In genomic region chr11:95014184-95014821, GRCh38 we compare ENCODE assay signal across 22 cellular contexts. TPM values are rescaled to one million over a fixed set of nuclear protein-coding genes. Genes with fewer than 3 reads are reported as not detected.
DNase-seq lines count a peak whose midpoint lies in the region; ATAC-seq, FAIRE-seq and TF ChIP-seq lines count a peak whose summit lies in the region.
"Had no signal": no experiment of that assay in that cellular context is flagged by ENCODE, and none has a peak within 500 bp of the region (broad histone marks: within the 10 kb centered on the region; RNA-seq: fewer than 3 reads in every experiment).

No MANE protein-coding gene starts in this region.

- no peak overlapping the region for H3K9ac ChIP-seq in K562 (ENCODE audit: insufficient read depth in 1 of 2, low read depth in 2 of 2, low read length in 2 of 2)
- H3K9ac ChIP-seq: GM23248 had no signal

- no peak overlapping the region for H2AFZ ChIP-seq in K562 (ENCODE audit: low read depth, low read length)
- H2AFZ ChIP-seq: GM23248 had no signal

- H3K4me3 ChIP-seq in K562 (no peak overlapping the region), pancreas (no peak overlapping the region)
- H3K4me3 ChIP-seq: GM23248 had no signal

- H3K9me1 ChIP-seq in K562 (ENCODE audit: control insufficient read depth, insufficient read depth, low read length), result no peaks in the 10 kb centered on the region

- TF ChIP-seq CTCF in K562 (IDR thresholded peaks at IDR 0.05 in 2 of 3, conservative IDR thresholded peaks at IDR 0.05 in 1 of 3; ENCODE audit: insufficient read depth in 2 of 3, low read depth in 1 of 3, low read length in 3 of 3) (no peak), pancreas (IDR thresholded peaks at IDR 0.05) (no peak)

- no TSS peak for BruUV-seq in K562 (replicated peaks; lab: Mats Ljungman, UMichigan)

- TF ChIP-seq EP300 in K562 (IDR thresholded peaks at IDR 0.05; ENCODE audit: low read length), result no peak

- ATAC-seq in K562 (peak; percentile 47; the same call in 2 of the 3 replicates), pancreas (peak; percentile 70 to 100 (median 88))

- POLR2A ChIA-PET in K562 (lab: Yijun Ruan, JAX), result interaction anchor here (0.8 to 1.1 kb wide), 2 partner anchors 10 to 446 kb away, joined by 3 read pairs; no protein-coding TSS in a partner anchor

- no peaks in the 10 kb centered on the region for H3K79me2 ChIP-seq in K562 (ENCODE audit: control insufficient read depth, insufficient read depth, low read length)

- no peak for TF ChIP-seq RAD21 in K562 (CRISPR knock-in tag; conservative IDR thresholded peaks at IDR 0.05 in 1 of 2, IDR thresholded peaks at IDR 0.05 in 1 of 2)

- WGBS in K562 (ENCODE audit: insufficient coverage, low coverage, missing lambda C conversion rate), result 9% methylated on average over 12 of the region's 12 CpGs
- 66 to 70% methylated on average over 12 of the region's 12 CpGs for WGBS in pancreas, 2 donors

- intact Hi-C loops in K562 (cut with micrococcal nuclease) (no loop called here), pancreas (cut with DNase I) (no loop called here)

- DNase-seq in K562 (ENCODE audit: extremely low read depth in 1 of 4, low spot score in 3 of 4) (no peak), cerebellar nuclear complex (lab: John Stamatoyannopoulos, UW) (peak; percentile 22 to 28), pancreas (peak in 5 of 6 donors; percentile 17 to 63 (median 56)), amygdala (lab: John Stamatoyannopoulos, UW) (no peak)
- DNase-seq in activated CD4-positive, alpha-beta T cell treated with anti-CD3 and anti-CD28 coated beads, Interleukin-2, amount 50 U/mL, for 4 hours, result no peak
- DNase-seq: ACHN; BE2C; CD4-positive, CD25-positive, alpha-beta regulatory T cell; CD8-positive, alpha-beta memory T cell; COR-L47; DMS 273 treated with DMSO at 0.1 percent for 48 hours; DMS53; DND-41; GDM1; GM23248; HCEC 1CT; KG1 had no signal

- in situ Hi-C loops in K562 (cut with MboI), result no loop called here

- H3K27me3 ChIP-seq in K562 (ENCODE audit: control insufficient read depth in 2 of 2, insufficient read depth in 2 of 2, low read length in 2 of 2) (peaks cover 0 to 16% of the 10 kb centered on the region in 2 experiments; a peak in 2 of 5 replicates), pancreas (no peaks in the 10 kb centered on the region)
- H3K27me3 ChIP-seq: BE2C had no signal

- H3K4me2 ChIP-seq in K562 (ENCODE audit: insufficient read depth, low read length), result no peak overlapping the region

- H3K27ac ChIP-seq in K562 (ENCODE audit: extremely low read depth, low read depth, low read length), result no peak overlapping the region
- H3K27ac ChIP-seq in pancreas, result no peak overlapping the region
- H3K27ac ChIP-seq: GM23248 had no signal

- TF ChIP-seq POLR2A in K562 (conservative IDR thresholded peaks at IDR 0.05), result no peak

- no peaks in the 10 kb centered on the region for H3K9me3 ChIP-seq in K562 (replicated peaks; ENCODE audit: control insufficient read depth, insufficient read depth, low read depth, low read length)
- H3K9me3 ChIP-seq in pancreas, result no peaks in the 10 kb centered on the region
- H3K9me3 ChIP-seq: BE2C had no signal

- FAIRE-seq in K562 (lab: Jason Lieb, UNC) (no peak), pancreas (lab: Jason Lieb, UNC) (no peak)
- FAIRE-seq: A204.1, GM12892, GM18507, H54 had no signal

- no peaks in the 10 kb centered on the region for H3K36me3 ChIP-seq in K562 (ENCODE audit: control insufficient read depth, insufficient read depth, low read length)
- no peaks in the 10 kb centered on the region for H3K36me3 ChIP-seq in pancreas
- H3K36me3 ChIP-seq: BE2C had no signal

- CTCF ChIA-PET in K562 (lab: Yijun Ruan, JAX; ENCODE audit: low intra/inter-chr PET ratio), result no interaction called here

- H3K4me1 ChIP-seq in K562 (replicated peaks in 1 of 2; ENCODE audit: control insufficient read depth in 2 of 2, insufficient read depth in 2 of 2, low read length in 2 of 2) (no peaks in the 10 kb centered on the region; a peak in 2 of 5 replicates), pancreas (no peaks in the 10 kb centered on the region)
- H3K4me1 ChIP-seq: BE2C had no signal

- H4K20me1 ChIP-seq in K562 (replicated peaks; ENCODE audit: control insufficient read depth, insufficient read depth, low read length), result no peaks in the 10 kb centered on the region

RNA-seq across cellular contexts. Expression of gene KDM4E, which starts 10.8 kb away (rescaled TPM):
- not detected in 2 replicates for total RNA-seq in K562 (2011; cell fraction: chromatin; rRNA removed; ENCODE audit: low replicate concordance)
- not detected in 2 replicates for total RNA-seq in K562 (2011; cell fraction: nucleolus; rRNA removed)
- not detected in 2 replicates for total RNA-seq in K562 (2011; cell fraction: nucleoplasm; rRNA removed)
- not detected in 2 replicates for total RNA-seq in K562 (2014; rRNA removed)
- not detected in 2 replicates for total RNA-seq in K562 (2014; rRNA removed; fragmentation: Illumina TruSeq; extraction: Trizol)
- not detected in 2 replicates for total RNA-seq in K562 (2015; rRNA removed; fragmentation: Illumina TruSeq; extraction: Trizol)
- not detected in 2 replicates for total RNA-seq in K562 (2021)
- not detected in 2 replicates for polyA plus RNA-seq in K562 (2011; rRNA removed)
- polyA plus RNA-seq in K562 (2011; cell fraction: cytosol; rRNA removed), result not detected in 2 replicates
- not detected in 2 replicates for polyA plus RNA-seq in K562 (2011; cell fraction: nucleus; rRNA removed)
- not detected in 2 replicates for polyA plus RNA-seq in K562 (2012)
- not detected in 2 replicates for polyA plus RNA-seq in K562 (2014; fragmentation: Illumina TruSeq; extraction: Trizol)
- under 1 TPM in 1 of 2 experiments, not detected in 1; 0.04 TPM for polyA plus RNA-seq in K562 (2014; fragmentation: Nextera tagmentation; extraction: Ambion mirVana)
- polyA plus RNA-seq in K562 (2014; rRNA removed), result not detected in 2 replicates
- not detected in 2 replicates for polyA minus RNA-seq in K562 (2011; rRNA and poly(A)+ RNA removed)
- not detected in 2 replicates for polyA minus RNA-seq in K562 (2011; cell fraction: cytosol; rRNA and poly(A)+ RNA removed)
- not detected in 2 replicates for polyA minus RNA-seq in K562 (2011; cell fraction: nucleus; rRNA and poly(A)+ RNA removed)
- total RNA-seq in pancreas, result not detected
- not detected for polyA plus RNA-seq in pancreas
- total RNA-seq: CD4-positive, CD25-positive, alpha-beta regulatory T cell; CD8-positive, alpha-beta memory T cell; GM23248 had no signal
- polyA plus RNA-seq: CD4-positive, CD25-positive, alpha-beta regulatory T cell; CD8-positive, alpha-beta memory T cell; GM23248; IgD-negative memory B cell had no signal

RNA-seq across cellular contexts. Expression of gene KDM4F, which starts 34.9 kb away (rescaled TPM):
- total RNA-seq in K562 (2011; cell fraction: chromatin; rRNA removed; ENCODE audit: low replicate concordance), result not detected in 2 replicates
- not detected in 2 replicates for total RNA-seq in K562 (2011; cell fraction: nucleolus; rRNA removed)
- total RNA-seq in K562 (2011; cell fraction: nucleoplasm; rRNA removed), result not detected in 2 replicates
- total RNA-seq in K562 (2014; rRNA removed), result not detected in 2 replicates
- not detected in 2 replicates for total RNA-seq in K562 (2014; rRNA removed; fragmentation: Illumina TruSeq; extraction: Trizol)
- not detected in 2 replicates for total RNA-seq in K562 (2015; rRNA removed; fragmentation: Illumina TruSeq; extraction: Trizol)
- not detected in 2 replicates for total RNA-seq in K562 (2021)
- not detected in 2 replicates for polyA plus RNA-seq in K562 (2011; rRNA removed)
- not detected in 2 replicates for polyA plus RNA-seq in K562 (2011; cell fraction: cytosol; rRNA removed)
- polyA plus RNA-seq in K562 (2011; cell fraction: nucleus; rRNA removed), result not detected in 2 replicates
- not detected in 2 replicates for polyA plus RNA-seq in K562 (2012)
- not detected in 2 replicates for polyA plus RNA-seq in K562 (2014; fragmentation: Illumina TruSeq; extraction: Trizol)
- not detected for polyA plus RNA-seq in K562 (2014; fragmentation: Nextera tagmentation; extraction: Ambion mirVana)
- not detected in 2 replicates for polyA plus RNA-seq in K562 (2014; rRNA removed)
- polyA minus RNA-seq in K562 (2011; rRNA and poly(A)+ RNA removed), result not detected in 2 replicates
- not detected in 2 replicates for polyA minus RNA-seq in K562 (2011; cell fraction: cytosol; rRNA and poly(A)+ RNA removed)
- polyA minus RNA-seq in K562 (2011; cell fraction: nucleus; rRNA and poly(A)+ RNA removed), result not detected in 2 replicates
- not detected for total RNA-seq in pancreas
- polyA plus RNA-seq in pancreas, result not detected
- total RNA-seq: CD4-positive, CD25-positive, alpha-beta regulatory T cell; CD8-positive, alpha-beta memory T cell; GM23248 had no signal
- polyA plus RNA-seq: CD4-positive, CD25-positive, alpha-beta regulatory T cell; CD8-positive, alpha-beta memory T cell; GM23248; IgD-negative memory B cell had no signal

RNA-seq across cellular contexts. Expression of gene KDM4D, which starts 40.8 kb away (rescaled TPM):
- 1.0 and 1.2 TPM in 2 replicates for total RNA-seq in K562 (2011; cell fraction: chromatin; rRNA removed; ENCODE audit: low replicate concordance)
- 0.50 and 0.79 TPM in 2 replicates for total RNA-seq in K562 (2011; cell fraction: nucleolus; rRNA removed)
- total RNA-seq in K562 (2011; cell fraction: nucleoplasm; rRNA removed), result 0.53 and 0.59 TPM in 2 replicates
- total RNA-seq in K562 (2014; rRNA removed), result 0.50 and 0.65 TPM in 2 replicates
- total RNA-seq in K562 (2014; rRNA removed; fragmentation: Illumina TruSeq; extraction: Trizol), result 0.40 and 0.73 TPM in 2 replicates
- 0.49 and 0.54 TPM in 2 replicates for total RNA-seq in K562 (2015; rRNA removed; fragmentation: Illumina TruSeq; extraction: Trizol)
- total RNA-seq in K562 (2021), result 0.74 and 1.1 TPM in 2 replicates
- polyA plus RNA-seq in K562 (2011; rRNA removed), result 0.59 and 0.81 TPM in 2 replicates
- polyA plus RNA-seq in K562 (2011; cell fraction: cytosol; rRNA removed), result 1.0 and 1.1 TPM in 2 replicates
- polyA plus RNA-seq in K562 (2011; cell fraction: nucleus; rRNA removed), result 0.60 and 0.63 TPM in 2 replicates
- 0.64 and 1.1 TPM in 2 replicates for polyA plus RNA-seq in K562 (2012)
- polyA plus RNA-seq in K562 (2014; fragmentation: Illumina TruSeq; extraction: Trizol), result 0.70 and 0.94 TPM in 2 replicates
- polyA plus RNA-seq in K562 (2014; fragmentation: Nextera tagmentation; extraction: Ambion mirVana), result under 1 TPM; 0.34 to 0.39 TPM
- polyA plus RNA-seq in K562 (2014; rRNA removed), result 0.48 and 0.59 TPM in 2 replicates
- polyA minus RNA-seq in K562 (2011; rRNA and poly(A)+ RNA removed), result 1.3 and 1.5 TPM in 2 replicates
- polyA minus RNA-seq in K562 (2011; cell fraction: cytosol; rRNA and poly(A)+ RNA removed), result 0.86 and 1.8 TPM in 2 replicates
- polyA minus RNA-seq in K562 (2011; cell fraction: nucleus; rRNA and poly(A)+ RNA removed), result 0.94 and 1.3 TPM in 2 replicates
- total RNA-seq in pancreas, result under 1 TPM; 0.14 to 0.49 (median 0.28) TPM
- polyA plus RNA-seq in pancreas, result under 1 TPM; 0.15 to 0.33 TPM

RNA-seq across cellular contexts. Expression of gene CWC15, which starts 40.9 kb away (rescaled TPM):
- 30.9 and 73.8 TPM in 2 replicates for total RNA-seq in K562 (2011; cell fraction: chromatin; rRNA removed; ENCODE audit: low replicate concordance)
- total RNA-seq in K562 (2011; cell fraction: nucleolus; rRNA removed), result 19.8 and 23.0 TPM in 2 replicates
- total RNA-seq in K562 (2011; cell fraction: nucleoplasm; rRNA removed), result 38.5 and 46.6 TPM in 2 replicates
- total RNA-seq in K562 (2014; rRNA removed) (47.3 and 61.6 TPM in 2 replicates), K562 (2014; rRNA removed; fragmentation: Illumina TruSeq; extraction: Trizol) (89.2 and 101 TPM in 2 replicates), K562 (2015; rRNA removed; fragmentation: Illumina TruSeq; extraction: Trizol) (93.9 and 95.8 TPM in 2 replicates), K562 (2021) (61.6 and 76.0 TPM in 2 replicates), pancreas (10 to 100 TPM; 21.2 to 34.1 (median 27.3) TPM)
- polyA plus RNA-seq in K562 (2011; rRNA removed) (64.6 and 74.8 TPM in 2 replicates), K562 (2014; fragmentation: Illumina TruSeq; extraction: Trizol) (80.4 and 96.8 TPM in 2 replicates), K562 (2014; fragmentation: Nextera tagmentation; extraction: Ambion mirVana) (100 to 1,000 TPM; 128 to 168 TPM), K562 (2014; rRNA removed) (63.2 and 65.9 TPM in 2 replicates), pancreas (10 to 100 TPM; 52.5 to 53.5 TPM)
- polyA plus RNA-seq in K562 (2011; cell fraction: cytosol; rRNA removed), result 7.5 and 17.8 TPM in 2 replicates
- 39.0 and 71.6 TPM in 2 replicates for polyA plus RNA-seq in K562 (2011; cell fraction: nucleus; rRNA removed)
- polyA plus RNA-seq in K562 (2012), result 60.8 and 68.8 TPM in 2 replicates
- polyA minus RNA-seq in K562 (2011; rRNA and poly(A)+ RNA removed), result 44.0 and 51.2 TPM in 2 replicates
- 13.2 and 21.4 TPM in 2 replicates for polyA minus RNA-seq in K562 (2011; cell fraction: cytosol; rRNA and poly(A)+ RNA removed)
- 31.8 and 70.3 TPM in 2 replicates for polyA minus RNA-seq in K562 (2011; cell fraction: nucleus; rRNA and poly(A)+ RNA removed)

RNA-seq across cellular contexts. Expression of gene SRSF8, which starts 52.4 kb away (rescaled TPM):
- 18.0 and 21.3 TPM in 2 replicates for total RNA-seq in K562 (2011; cell fraction: chromatin; rRNA removed; ENCODE audit: low replicate concordance)
- total RNA-seq in K562 (2011; cell fraction: nucleolus; rRNA removed), result 14.9 and 15.5 TPM in 2 replicates
- 18.6 and 27.9 TPM in 2 replicates for total RNA-seq in K562 (2011; cell fraction: nucleoplasm; rRNA removed)
- total RNA-seq in K562 (2014; rRNA removed) (15.1 and 18.0 TPM in 2 replicates), K562 (2014; rRNA removed; fragmentation: Illumina TruSeq; extraction: Trizol) (27.9 and 32.6 TPM in 2 replicates), K562 (2015; rRNA removed; fragmentation: Illumina TruSeq; extraction: Trizol) (22.2 and 24.9 TPM in 2 replicates), K562 (2021) (43.9 and 44.4 TPM in 2 replicates), pancreas (10 to 100 TPM; 17.3 to 30.3 (median 25.0) TPM)
- polyA plus RNA-seq in K562 (2011; rRNA removed) (50.4 and 53.4 TPM in 2 replicates), K562 (2014; fragmentation: Illumina TruSeq; extraction: Trizol) (41.1 and 42.8 TPM in 2 replicates), K562 (2014; fragmentation: Nextera tagmentation; extraction: Ambion mirVana) (10 to 100 TPM; 23.5 to 24.1 TPM), K562 (2014; rRNA removed) (37.1 and 42.8 TPM in 2 replicates), pancreas (10 to 100 TPM; 28.5 to 35.9 TPM)
- 42.0 and 46.4 TPM in 2 replicates for polyA plus RNA-seq in K562 (2011; cell fraction: cytosol; rRNA removed)
- 19.6 and 35.2 TPM in 2 replicates for polyA plus RNA-seq in K562 (2011; cell fraction: nucleus; rRNA removed)
- polyA plus RNA-seq in K562 (2012), result 34.9 and 41.9 TPM in 2 replicates
- 27.0 and 28.4 TPM in 2 replicates for polyA minus RNA-seq in K562 (2011; rRNA and poly(A)+ RNA removed)
- polyA minus RNA-seq in K562 (2011; cell fraction: cytosol; rRNA and poly(A)+ RNA removed), result 8.5 and 21.3 TPM in 2 replicates
- 8.3 and 14.8 TPM in 2 replicates for polyA minus RNA-seq in K562 (2011; cell fraction: nucleus; rRNA and poly(A)+ RNA removed)

Comparison
In these comparisons a context has a peak if more than half of its experiments do, and no peak if none do; other contexts are left out.
1. DNase-seq: peak in cerebellar nuclear complex (2 of 2) and pancreas (5 of 6); none in K562 (0 of 4), activated CD4-positive, alpha-beta T cell treated with anti-CD3 and anti-CD28 coated beads, Interleukin-2, amount 50 U/mL, for 4 hours (0 of 2) and amygdala (0 of 56).